ENCODE assay signal across 2 cellular contexts in the genomic region with DNA sequence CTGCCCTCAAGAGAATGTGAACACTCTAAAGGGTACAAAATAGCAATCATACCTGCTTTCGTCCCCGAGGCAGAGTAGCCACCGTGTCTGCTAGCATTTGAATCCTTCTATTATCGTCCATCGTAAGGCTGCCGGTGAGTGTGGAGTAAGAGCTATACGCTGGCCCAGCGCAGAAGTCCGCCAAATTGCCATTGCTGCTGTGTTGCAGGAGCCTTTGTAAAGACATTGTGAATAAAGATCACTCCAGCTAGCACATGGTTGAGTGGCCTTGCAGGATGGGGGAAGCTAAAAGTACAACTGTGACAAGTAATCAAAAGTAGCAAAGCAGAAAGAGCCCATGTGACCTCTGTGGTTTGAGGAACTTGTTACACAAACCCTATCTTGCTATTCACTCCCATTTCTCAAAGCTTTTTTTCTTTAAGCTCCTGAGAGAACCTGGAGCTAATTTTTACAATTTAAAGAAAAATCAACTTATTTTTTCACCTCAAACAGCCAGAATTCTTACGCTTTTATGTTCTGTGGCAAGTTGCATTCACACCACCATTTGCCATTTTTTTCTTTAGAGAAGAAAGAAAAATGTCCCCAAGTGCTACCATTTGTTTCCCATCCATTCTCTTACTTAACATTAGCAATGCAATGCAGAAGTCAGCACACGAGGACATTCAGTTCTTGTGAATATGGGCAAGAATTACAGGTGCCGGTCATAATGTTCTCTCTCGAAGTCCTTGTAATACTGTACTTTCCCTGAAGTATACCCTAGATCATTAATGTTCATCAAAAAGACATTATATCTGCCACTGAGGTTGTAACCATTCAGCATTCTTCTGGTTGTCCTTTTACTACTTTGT.
TF ChIP-seq lines count a peak whose summit lies in the region.

CYTIP (minus strand) TSS at position 295 of the 848 bp plus-strand sequence; CDS start at position 226, 69 bp downstream.

TF ChIP-seq in liver, 16 proteins besides CTCF, POLR2A, EP300 and RAD21 (continued from another document):
- TF ChIP-seq EGR1 (IDR thresholded peaks at IDR 0.05; ENCODE audit: low read depth in 2 of 2), result no peak
- TF ChIP-seq HNF4G (IDR thresholded peaks at IDR 0.05), result no peak
- TF ChIP-seq FOXA1 (IDR thresholded peaks at IDR 0.05), result no peak
- TF ChIP-seq, protein P1, sequence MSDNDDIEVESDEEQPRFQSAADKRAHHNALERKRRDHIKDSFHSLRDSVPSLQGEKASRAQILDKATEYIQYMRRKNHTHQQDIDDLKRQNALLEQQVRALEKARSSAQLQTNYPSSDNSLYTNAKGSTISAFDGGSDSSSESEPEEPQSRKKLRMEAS (IDR thresholded peaks at IDR 0.05), result peak; percentile 35
- TF ChIP-seq HNF4A (conservative IDR thresholded peaks at IDR 0.05), result no peak
- no peak for TF ChIP-seq RXRA (IDR thresholded peaks at IDR 0.05)
- no peak for TF ChIP-seq GABPA (IDR thresholded peaks at IDR 0.05 in 1 of 2, conservative IDR thresholded peaks at IDR 0.05 in 1 of 2)
- no peak for TF ChIP-seq JUND (IDR thresholded peaks at IDR 0.05)

TF ChIP-seq in HepG2, 621 proteins besides CTCF, POLR2A, EP300 and RAD21 (continued from another document):
- TF ChIP-seq ZNF710 (CRISPR knock-in tag; IDR thresholded peaks at IDR 0.05; ENCODE audit: borderline replicate concordance), result no peak
- TF ChIP-seq CSRNP2 (CRISPR knock-in tag; conservative IDR thresholded peaks at IDR 0.05; ENCODE audit: low read depth), result no peak
- TF ChIP-seq MIER2 (CRISPR knock-in tag; IDR thresholded peaks at IDR 0.05), result no peak
- no peak for TF ChIP-seq ZNF136 (CRISPR knock-in tag; IDR thresholded peaks at IDR 0.05; ENCODE audit: low read depth)
- no peak for TF ChIP-seq RXRA (CRISPR knock-in tag; IDR thresholded peaks at IDR 0.05)
- TF ChIP-seq CREM (IDR thresholded peaks at IDR 0.05), result no peak
- no peak for TF ChIP-seq CREM (CRISPR knock-in tag; IDR thresholded peaks at IDR 0.05)
- no peak for TF ChIP-seq FOXJ3 (CRISPR knock-in tag; IDR thresholded peaks at IDR 0.05; ENCODE audit: borderline replicate concordance)
- no peak for TF ChIP-seq RELA (CRISPR knock-in tag; IDR thresholded peaks at IDR 0.05)
- no peak for TF ChIP-seq HCFC1 (IDR thresholded peaks at IDR 0.05; ENCODE audit: low read depth, low read length)
- no peak for TF ChIP-seq ADNP (CRISPR knock-in tag; IDR thresholded peaks at IDR 0.05)
- TF ChIP-seq SETDB1 (CRISPR knock-in tag; IDR thresholded peaks at IDR 0.05; ENCODE audit: borderline replicate concordance), result no peak
- no peak for TF ChIP-seq ZNF260 (CRISPR knock-in tag; IDR thresholded peaks at IDR 0.05; ENCODE audit: borderline replicate concordance, low read depth)
- no peak for TF ChIP-seq ZFP1 (CRISPR knock-in tag; IDR thresholded peaks at IDR 0.05)
- TF ChIP-seq POLR2AphosphoS5 (IDR thresholded peaks at IDR 0.05; ENCODE audit: low read depth, low read length), result no peak
- no peak for TF ChIP-seq ZNF503 (CRISPR knock-in tag; IDR thresholded peaks at IDR 0.05)
- TF ChIP-seq, protein P2, sequence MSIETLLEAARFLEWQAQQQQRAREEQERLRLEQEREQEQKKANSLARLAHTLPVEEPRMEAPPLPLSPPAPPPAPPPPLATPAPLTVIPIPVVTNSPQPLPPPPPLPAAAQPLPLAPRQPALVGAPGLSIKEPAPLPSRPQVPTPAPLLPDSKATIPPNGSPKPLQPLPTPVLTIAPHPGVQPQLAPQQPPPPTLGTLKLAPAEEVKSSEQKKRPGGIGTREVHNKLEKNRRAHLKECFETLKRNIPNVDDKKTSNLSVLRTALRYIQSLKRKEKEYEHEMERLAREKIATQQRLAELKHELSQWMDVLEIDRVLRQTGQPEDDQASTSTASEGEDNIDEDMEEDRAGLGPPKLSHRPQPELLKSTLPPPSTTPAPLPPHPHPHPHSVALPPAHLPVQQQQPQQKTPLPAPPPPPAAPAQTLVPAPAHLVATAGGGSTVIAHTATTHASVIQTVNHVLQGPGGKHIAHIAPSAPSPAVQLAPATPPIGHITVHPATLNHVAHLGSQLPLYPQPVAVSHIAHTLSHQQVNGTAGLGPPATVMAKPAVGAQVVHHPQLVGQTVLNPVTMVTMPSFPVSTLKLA (IDR thresholded peaks at IDR 0.05), result no peak
- TF ChIP-seq ZNF614 (CRISPR knock-in tag; IDR thresholded peaks at IDR 0.05; ENCODE audit: borderline replicate concordance), result no peak
